ENCODE assay signal across 1 cellular context in the genomic region with DNA sequence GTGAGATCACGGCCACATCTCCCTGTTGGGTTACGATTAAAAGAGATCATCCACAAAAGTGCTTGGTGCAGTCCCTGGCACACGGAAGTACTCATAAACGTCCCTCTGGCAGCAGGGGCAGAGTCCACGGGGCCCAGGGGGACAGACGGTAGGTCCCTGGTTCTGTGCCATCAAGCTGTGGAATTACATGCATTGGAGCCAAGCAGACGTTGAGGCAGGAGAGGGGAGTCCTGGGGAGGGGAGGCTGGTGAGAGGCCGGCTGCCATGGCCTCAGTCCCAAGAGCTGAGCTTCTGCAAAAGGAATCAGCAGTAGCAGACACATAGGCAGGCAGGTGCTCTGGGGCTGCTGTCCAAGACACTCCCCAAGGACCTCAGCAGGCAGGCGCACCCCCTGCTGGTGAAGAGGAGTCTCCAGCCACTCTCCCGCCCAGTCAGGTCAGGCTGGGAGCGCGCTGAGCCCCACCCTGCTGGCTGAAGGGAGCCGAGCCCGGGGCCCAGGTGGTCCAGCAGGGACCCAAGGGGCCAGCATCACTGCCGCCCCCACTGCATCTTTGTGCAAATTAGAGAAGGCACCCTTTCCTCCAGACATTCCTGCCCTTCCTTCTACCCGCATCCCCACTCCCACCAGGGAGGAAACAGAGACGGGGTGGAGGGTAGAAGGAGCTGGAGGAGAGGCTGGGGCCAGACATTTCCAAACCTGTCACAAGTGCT.
TF ChIP-seq lines count a peak whose summit lies in the region.

No MANE protein-coding gene starts in this region.

TF ChIP-seq in HepG2, 621 proteins besides CTCF, POLR2A, EP300 and RAD21 (continued from another document and continues in another):
- TF ChIP-seq, protein P1, sequence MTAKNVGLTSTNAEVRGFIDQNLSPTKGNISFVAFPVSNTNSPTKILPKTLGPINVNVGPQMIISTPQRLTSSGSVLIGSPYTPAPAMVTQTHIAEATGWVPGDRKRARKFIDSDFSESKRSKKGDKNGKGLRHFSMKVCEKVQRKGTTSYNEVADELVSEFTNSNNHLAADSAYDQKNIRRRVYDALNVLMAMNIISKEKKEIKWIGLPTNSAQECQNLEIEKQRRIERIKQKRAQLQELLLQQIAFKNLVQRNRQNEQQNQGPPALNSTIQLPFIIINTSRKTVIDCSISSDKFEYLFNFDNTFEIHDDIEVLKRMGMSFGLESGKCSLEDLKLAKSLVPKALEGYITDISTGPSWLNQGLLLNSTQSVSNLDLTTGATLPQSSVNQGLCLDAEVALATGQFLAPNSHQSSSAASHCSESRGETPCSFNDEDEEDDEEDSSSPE (CRISPR knock-in tag; IDR thresholded peaks at IDR 0.05) = peak; percentile 62
- TF ChIP-seq, protein P2, sequence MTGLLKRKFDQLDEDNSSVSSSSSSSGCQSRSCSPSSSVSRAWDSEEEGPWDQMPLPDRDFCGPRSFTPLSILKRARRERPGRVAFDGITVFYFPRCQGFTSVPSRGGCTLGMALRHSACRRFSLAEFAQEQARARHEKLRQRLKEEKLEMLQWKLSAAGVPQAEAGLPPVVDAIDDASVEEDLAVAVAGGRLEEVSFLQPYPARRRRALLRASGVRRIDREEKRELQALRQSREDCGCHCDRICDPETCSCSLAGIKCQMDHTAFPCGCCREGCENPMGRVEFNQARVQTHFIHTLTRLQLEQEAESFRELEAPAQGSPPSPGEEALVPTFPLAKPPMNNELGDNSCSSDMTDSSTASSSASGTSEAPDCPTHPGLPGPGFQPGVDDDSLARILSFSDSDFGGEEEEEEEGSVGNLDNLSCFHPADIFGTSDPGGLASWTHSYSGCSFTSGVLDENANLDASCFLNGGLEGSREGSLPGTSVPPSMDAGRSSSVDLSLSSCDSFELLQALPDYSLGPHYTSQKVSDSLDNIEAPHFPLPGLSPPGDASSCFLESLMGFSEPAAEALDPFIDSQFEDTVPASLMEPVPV (CRISPR knock-in tag; IDR thresholded peaks at IDR 0.05) = no peak
- no peak for TF ChIP-seq MED13 (CRISPR knock-in tag; IDR thresholded peaks at IDR 0.05)
- no peak; the same call in 1 of the 2 replicates for TF ChIP-seq ZNF772 (CRISPR knock-in tag; IDR thresholded peaks at IDR 0.05)
- TF ChIP-seq KLF13 (CRISPR knock-in tag; IDR thresholded peaks at IDR 0.05) = no peak
- TF ChIP-seq, protein P3, sequence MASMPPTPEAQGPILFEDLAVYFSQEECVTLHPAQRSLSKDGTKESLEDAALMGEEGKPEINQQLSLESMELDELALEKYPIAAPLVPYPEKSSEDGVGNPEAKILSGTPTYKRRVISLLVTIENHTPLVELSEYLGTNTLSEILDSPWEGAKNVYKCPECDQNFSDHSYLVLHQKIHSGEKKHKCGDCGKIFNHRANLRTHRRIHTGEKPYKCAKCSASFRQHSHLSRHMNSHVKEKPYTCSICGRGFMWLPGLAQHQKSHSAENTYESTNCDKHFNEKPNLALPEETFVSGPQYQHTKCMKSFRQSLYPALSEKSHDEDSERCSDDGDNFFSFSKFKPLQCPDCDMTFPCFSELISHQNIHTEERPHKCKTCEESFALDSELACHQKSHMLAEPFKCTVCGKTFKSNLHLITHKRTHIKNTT (CRISPR knock-in tag; IDR thresholded peaks at IDR 0.05) = no peak
- TF ChIP-seq RFX1 (IDR thresholded peaks at IDR 0.05) = no peak
- TF ChIP-seq ZNF549 (CRISPR knock-in tag; IDR thresholded peaks at IDR 0.05) = no peak
- peak; percentile 75 for TF ChIP-seq ELF1 (CRISPR knock-in tag; IDR thresholded peaks at IDR 0.05)
- TF ChIP-seq STAG1 (CRISPR knock-in tag; IDR thresholded peaks at IDR 0.05) = peak; percentile 85
- TF ChIP-seq TBX3 (IDR thresholded peaks at IDR 0.05; ENCODE audit: borderline replicate concordance) = no peak
- no peak for TF ChIP-seq ZNF44 (CRISPR knock-in tag; IDR thresholded peaks at IDR 0.05)
- peak; percentile 17; the same call in 1 of the 2 replicates for TF ChIP-seq ZNF614 (CRISPR knock-in tag; IDR thresholded peaks at IDR 0.05; ENCODE audit: borderline replicate concordance)
- TF ChIP-seq TCF12 (IDR thresholded peaks at IDR 0.05) = no peak
- no peak for TF ChIP-seq TCF12 (CRISPR knock-in tag; IDR thresholded peaks at IDR 0.05)
- TF ChIP-seq ZNF383 (CRISPR knock-in tag; IDR thresholded peaks at IDR 0.05; ENCODE audit: borderline replicate concordance) = no peak
- TF ChIP-seq KLF9 (CRISPR knock-in tag; IDR thresholded peaks at IDR 0.05; ENCODE audit: low read depth) = no peak
- TF ChIP-seq SPEN (CRISPR knock-in tag; IDR thresholded peaks at IDR 0.05; ENCODE audit: low read depth) = peak; percentile 50; the same call in 1 of the 2 replicates
- TF ChIP-seq, protein P4, sequence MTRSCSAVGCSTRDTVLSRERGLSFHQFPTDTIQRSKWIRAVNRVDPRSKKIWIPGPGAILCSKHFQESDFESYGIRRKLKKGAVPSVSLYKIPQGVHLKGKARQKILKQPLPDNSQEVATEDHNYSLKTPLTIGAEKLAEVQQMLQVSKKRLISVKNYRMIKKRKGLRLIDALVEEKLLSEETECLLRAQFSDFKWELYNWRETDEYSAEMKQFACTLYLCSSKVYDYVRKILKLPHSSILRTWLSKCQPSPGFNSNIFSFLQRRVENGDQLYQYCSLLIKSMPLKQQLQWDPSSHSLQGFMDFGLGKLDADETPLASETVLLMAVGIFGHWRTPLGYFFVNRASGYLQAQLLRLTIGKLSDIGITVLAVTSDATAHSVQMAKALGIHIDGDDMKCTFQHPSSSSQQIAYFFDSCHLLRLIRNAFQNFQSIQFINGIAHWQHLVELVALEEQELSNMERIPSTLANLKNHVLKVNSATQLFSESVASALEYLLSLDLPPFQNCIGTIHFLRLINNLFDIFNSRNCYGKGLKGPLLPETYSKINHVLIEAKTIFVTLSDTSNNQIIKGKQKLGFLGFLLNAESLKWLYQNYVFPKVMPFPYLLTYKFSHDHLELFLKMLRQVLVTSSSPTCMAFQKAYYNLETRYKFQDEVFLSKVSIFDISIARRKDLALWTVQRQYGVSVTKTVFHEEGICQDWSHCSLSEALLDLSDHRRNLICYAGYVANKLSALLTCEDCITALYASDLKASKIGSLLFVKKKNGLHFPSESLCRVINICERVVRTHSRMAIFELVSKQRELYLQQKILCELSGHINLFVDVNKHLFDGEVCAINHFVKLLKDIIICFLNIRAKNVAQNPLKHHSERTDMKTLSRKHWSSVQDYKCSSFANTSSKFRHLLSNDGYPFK (CRISPR knock-in tag; IDR thresholded peaks at IDR 0.05; ENCODE audit: borderline replicate concordance) = peak; percentile 46; the same call in 1 of the 2 replicates
- TF ChIP-seq, protein P5, sequence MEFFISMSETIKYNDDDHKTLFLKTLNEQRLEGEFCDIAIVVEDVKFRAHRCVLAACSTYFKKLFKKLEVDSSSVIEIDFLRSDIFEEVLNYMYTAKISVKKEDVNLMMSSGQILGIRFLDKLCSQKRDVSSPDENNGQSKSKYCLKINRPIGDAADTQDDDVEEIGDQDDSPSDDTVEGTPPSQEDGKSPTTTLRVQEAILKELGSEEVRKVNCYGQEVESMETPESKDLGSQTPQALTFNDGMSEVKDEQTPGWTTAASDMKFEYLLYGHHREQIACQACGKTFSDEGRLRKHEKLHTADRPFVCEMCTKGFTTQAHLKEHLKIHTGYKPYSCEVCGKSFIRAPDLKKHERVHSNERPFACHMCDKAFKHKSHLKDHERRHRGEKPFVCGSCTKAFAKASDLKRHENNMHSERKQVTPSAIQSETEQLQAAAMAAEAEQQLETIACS (CRISPR knock-in tag; IDR thresholded peaks at IDR 0.05) = no peak
- TF ChIP-seq MIXL1 (CRISPR knock-in tag; IDR thresholded peaks at IDR 0.05) = no peak
- TF ChIP-seq ZNF232 (CRISPR knock-in tag; IDR thresholded peaks at IDR 0.05; ENCODE audit: borderline replicate concordance) = no peak
- no peak for TF ChIP-seq SRSF4 (IDR thresholded peaks at IDR 0.05; ENCODE audit: low read depth, low read length, poor library complexity, severe bottlenecking)
- TF ChIP-seq ZNF33B (CRISPR knock-in tag; IDR thresholded peaks at IDR 0.05) = no peak
- peak; percentile 94 for TF ChIP-seq HNF4A (CRISPR knock-in tag; IDR thresholded peaks at IDR 0.05)
- TF ChIP-seq REPIN1 (CRISPR knock-in tag; IDR thresholded peaks at IDR 0.05; ENCODE audit: borderline replicate concordance, low read depth) = peak; percentile 84; the same call in 1 of the 2 replicates
- TF ChIP-seq, protein P6, sequence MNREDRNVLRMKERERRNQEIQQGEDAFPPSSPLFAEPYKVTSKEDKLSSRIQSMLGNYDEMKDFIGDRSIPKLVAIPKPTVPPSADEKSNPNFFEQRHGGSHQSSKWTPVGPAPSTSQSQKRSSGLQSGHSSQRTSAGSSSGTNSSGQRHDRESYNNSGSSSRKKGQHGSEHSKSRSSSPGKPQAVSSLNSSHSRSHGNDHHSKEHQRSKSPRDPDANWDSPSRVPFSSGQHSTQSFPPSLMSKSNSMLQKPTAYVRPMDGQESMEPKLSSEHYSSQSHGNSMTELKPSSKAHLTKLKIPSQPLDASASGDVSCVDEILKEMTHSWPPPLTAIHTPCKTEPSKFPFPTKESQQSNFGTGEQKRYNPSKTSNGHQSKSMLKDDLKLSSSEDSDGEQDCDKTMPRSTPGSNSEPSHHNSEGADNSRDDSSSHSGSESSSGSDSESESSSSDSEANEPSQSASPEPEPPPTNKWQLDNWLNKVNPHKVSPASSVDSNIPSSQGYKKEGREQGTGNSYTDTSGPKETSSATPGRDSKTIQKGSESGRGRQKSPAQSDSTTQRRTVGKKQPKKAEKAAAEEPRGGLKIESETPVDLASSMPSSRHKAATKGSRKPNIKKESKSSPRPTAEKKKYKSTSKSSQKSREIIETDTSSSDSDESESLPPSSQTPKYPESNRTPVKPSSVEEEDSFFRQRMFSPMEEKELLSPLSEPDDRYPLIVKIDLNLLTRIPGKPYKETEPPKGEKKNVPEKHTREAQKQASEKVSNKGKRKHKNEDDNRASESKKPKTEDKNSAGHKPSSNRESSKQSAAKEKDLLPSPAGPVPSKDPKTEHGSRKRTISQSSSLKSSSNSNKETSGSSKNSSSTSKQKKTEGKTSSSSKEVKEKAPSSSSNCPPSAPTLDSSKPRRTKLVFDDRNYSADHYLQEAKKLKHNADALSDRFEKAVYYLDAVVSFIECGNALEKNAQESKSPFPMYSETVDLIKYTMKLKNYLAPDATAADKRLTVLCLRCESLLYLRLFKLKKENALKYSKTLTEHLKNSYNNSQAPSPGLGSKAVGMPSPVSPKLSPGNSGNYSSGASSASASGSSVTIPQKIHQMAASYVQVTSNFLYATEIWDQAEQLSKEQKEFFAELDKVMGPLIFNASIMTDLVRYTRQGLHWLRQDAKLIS (CRISPR knock-in tag; IDR thresholded peaks at IDR 0.05) = no peak
- TF ChIP-seq, protein P7, sequence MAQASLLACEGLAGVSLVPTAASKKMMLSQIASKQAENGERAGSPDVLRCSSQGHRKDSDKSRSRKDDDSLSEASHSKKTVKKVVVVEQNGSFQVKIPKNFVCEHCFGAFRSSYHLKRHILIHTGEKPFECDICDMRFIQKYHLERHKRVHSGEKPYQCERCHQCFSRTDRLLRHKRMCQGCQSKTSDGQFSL (CRISPR knock-in tag; IDR thresholded peaks at IDR 0.05) = no peak
- peak; percentile 68; the same call in 1 of the 2 replicates for TF ChIP-seq RXRB (CRISPR knock-in tag; IDR thresholded peaks at IDR 0.05; ENCODE audit: borderline replicate concordance)
- no peak for TF ChIP-seq ZNF615 (CRISPR knock-in tag; IDR thresholded peaks at IDR 0.05; ENCODE audit: borderline replicate concordance)
- no peak for TF ChIP-seq ARNTL (CRISPR knock-in tag; IDR thresholded peaks at IDR 0.05)
- no peak for TF ChIP-seq ZNF530 (CRISPR knock-in tag; IDR thresholded peaks at IDR 0.05; ENCODE audit: low read depth)
- TF ChIP-seq SATB2 (CRISPR knock-in tag; IDR thresholded peaks at IDR 0.05) = no peak
- TF ChIP-seq, protein P8, sequence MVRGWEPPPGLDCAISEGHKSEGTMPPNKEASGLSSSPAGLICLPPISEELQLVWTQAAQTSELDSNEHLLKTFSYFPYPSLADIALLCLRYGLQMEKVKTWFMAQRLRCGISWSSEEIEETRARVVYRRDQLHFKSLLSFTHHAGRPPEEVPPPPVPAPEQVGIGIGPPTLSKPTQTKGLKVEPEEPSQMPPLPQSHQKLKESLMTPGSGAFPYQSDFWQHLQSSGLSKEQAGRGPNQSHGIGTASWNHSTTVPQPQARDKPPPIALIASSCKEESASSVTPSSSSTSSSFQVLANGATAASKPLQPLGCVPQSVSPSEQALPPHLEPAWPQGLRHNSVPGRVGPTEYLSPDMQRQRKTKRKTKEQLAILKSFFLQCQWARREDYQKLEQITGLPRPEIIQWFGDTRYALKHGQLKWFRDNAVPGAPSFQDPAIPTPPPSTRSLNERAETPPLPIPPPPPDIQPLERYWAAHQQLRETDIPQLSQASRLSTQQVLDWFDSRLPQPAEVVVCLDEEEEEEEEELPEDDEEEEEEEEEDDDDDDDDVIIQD (CRISPR knock-in tag; IDR thresholded peaks at IDR 0.05; ENCODE audit: low read depth) = no peak
- TF ChIP-seq, protein P9, sequence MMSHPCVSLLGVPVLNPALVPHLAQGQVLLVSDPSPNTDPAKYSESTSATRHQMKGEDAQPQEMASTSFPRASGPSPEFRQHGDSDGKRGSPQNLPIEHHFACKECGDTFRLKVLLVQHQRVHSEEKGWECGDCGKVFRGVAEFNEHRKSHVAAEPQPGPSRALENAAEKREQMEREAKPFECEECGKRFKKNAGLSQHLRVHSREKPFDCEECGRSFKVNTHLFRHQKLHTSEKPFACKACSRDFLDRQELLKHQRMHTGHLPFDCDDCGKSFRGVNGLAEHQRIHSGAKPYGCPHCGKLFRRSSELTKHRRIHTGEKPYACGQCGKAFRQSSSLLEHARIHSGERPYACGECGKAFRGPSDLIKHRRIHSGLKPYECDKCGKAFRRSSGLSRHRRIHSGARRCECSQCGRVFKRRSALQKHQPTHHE (CRISPR knock-in tag; IDR thresholded peaks at IDR 0.05; ENCODE audit: borderline replicate concordance) = no peak
- no peak; the same call in 1 of the 2 replicates for TF ChIP-seq ZSCAN31 (CRISPR knock-in tag; IDR thresholded peaks at IDR 0.05; ENCODE audit: low read depth)
- peak; percentile 14; the same call in 1 of the 2 replicates for TF ChIP-seq PHF21A (CRISPR knock-in tag; IDR thresholded peaks at IDR 0.05)
- TF ChIP-seq, protein P10, sequence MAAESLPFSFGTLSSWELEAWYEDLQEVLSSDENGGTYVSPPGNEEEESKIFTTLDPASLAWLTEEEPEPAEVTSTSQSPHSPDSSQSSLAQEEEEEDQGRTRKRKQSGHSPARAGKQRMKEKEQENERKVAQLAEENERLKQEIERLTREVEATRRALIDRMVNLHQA (CRISPR knock-in tag; IDR thresholded peaks at IDR 0.05) = no peak
